ENCODE assay signal across 1 cellular context in genomic region chr5:177520906-177521513, GRCh38.
TF ChIP-seq lines count a peak whose summit lies in the region.

No MANE protein-coding gene starts in this region.

TF ChIP-seq in HEK293T, 16 proteins besides CTCF, POLR2A, EP300 and RAD21:
- no peak for TF ChIP-seq TARDBP (IDR thresholded peaks at IDR 0.05)
- no peak for TF ChIP-seq CTBP1 (IDR thresholded peaks at IDR 0.05; ENCODE audit: borderline replicate concordance)
- no peak for TF ChIP-seq L3MBTL2 (conservative IDR thresholded peaks at IDR 0.05)
